Comparison of ENCODE assay signal across 16 cellular contexts in genomic region chr4:98691588-98691987, GRCh38. TPM values are rescaled to one million over a fixed set of nuclear protein-coding genes. Genes with fewer than 3 reads are reported as not detected.
DNase-seq lines count a peak whose midpoint lies in the region; ATAC-seq and TF ChIP-seq lines count a peak whose summit lies in the region.
"Had no signal": no experiment of that assay in that cellular context is flagged by ENCODE, and none has a peak within 500 bp of the region (broad histone marks: within the 10 kb centered on the region; RNA-seq: fewer than 3 reads in every experiment).

No MANE protein-coding gene starts in this region.

- H3K4me3 ChIP-seq in cardiac muscle cell (no peak overlapping the region), left lung (no peak overlapping the region), upper lobe of right lung (no peak overlapping the region)
- H3K4me3 ChIP-seq: BLaER1, HAP-1 had no signal

- intact Hi-C loops in cardiac septum (cut with DNase I) (no loop called here), left lung (cut with DNase I) (no loop called here), upper lobe of right lung (cut with DNase I) (no loop called here)

- H3K27ac ChIP-seq in cardiac muscle cell: peak overlapping the region; percentile 67
- H3K27ac ChIP-seq in left lung: no peak overlapping the region
- no peak overlapping the region for H3K27ac ChIP-seq in upper lobe of right lung
- H3K27ac ChIP-seq: BLaER1, C4-2B had no signal

- DNase-seq in cardiac muscle cell (ENCODE audit: low read depth in 1 of 2, low spot score in 1 of 2) (peak in 1 of 2 donors; percentile 48), cardiac septum (ENCODE audit: low spot score) (no peak), left lung (no peak), upper lobe of right lung (no peak), OCI-M2 (lab: John Stamatoyannopoulos, UW; ENCODE audit: unreplicated experiment) (no peak)
- DNase-seq: Caco-2; CD4-positive, CD25-positive, alpha-beta regulatory T cell; CD8-positive, alpha-beta T cell; DMS153; DND-41; GOT3; HFFc6 had no signal

- TF ChIP-seq CTCF in cardiac muscle cell (IDR thresholded peaks at IDR 0.05; ENCODE audit: low read depth, low read length): no peak
- no peak for TF ChIP-seq CTCF in left lung (IDR thresholded peaks at IDR 0.05)
- TF ChIP-seq CTCF in upper lobe of right lung (IDR thresholded peaks at IDR 0.05): no peak

- H3K9me3 ChIP-seq in cardiac muscle cell (ENCODE audit: low read depth): no peaks in the 10 kb centered on the region
- no peaks in the 10 kb centered on the region for H3K9me3 ChIP-seq in left lung
- H3K9me3 ChIP-seq in upper lobe of right lung: no peaks in the 10 kb centered on the region
- H3K9me3 ChIP-seq: BLaER1, Caco-2, HAP-1 had no signal

- H3K4me1 ChIP-seq in cardiac muscle cell (ENCODE audit: low read depth) (no peaks in the 10 kb centered on the region), left lung (no peaks in the 10 kb centered on the region), upper lobe of right lung (no peaks in the 10 kb centered on the region)
- H3K4me1 ChIP-seq: Caco-2 had no signal

- ATAC-seq in left lung: peak; percentile 73
- ATAC-seq in upper lobe of right lung: peak; percentile 63
- ATAC-seq in HG03280 (IDR thresholded peaks at IDR 0.05; ENCODE audit: unreplicated experiment): no peak
- ATAC-seq: CD8-positive, alpha-beta T cell had no signal

- H3K27me3 ChIP-seq in cardiac muscle cell (no peaks in the 10 kb centered on the region), left lung (no peaks in the 10 kb centered on the region), upper lobe of right lung (no peaks in the 10 kb centered on the region)
- H3K27me3 ChIP-seq: BLaER1 had no signal

- no peaks in the 10 kb centered on the region for H3K36me3 ChIP-seq in cardiac muscle cell
- no peaks in the 10 kb centered on the region for H3K36me3 ChIP-seq in left lung
- no peaks in the 10 kb centered on the region for H3K36me3 ChIP-seq in upper lobe of right lung
- H3K36me3 ChIP-seq: BLaER1, HAP-1 had no signal

RNA-seq across cellular contexts. Expression of gene TSPAN5, which starts 33.2 kb away (rescaled TPM):
- total RNA-seq in cardiac muscle cell (24.4 and 26.9 TPM in 2 replicates), cardiac septum (8.6 TPM), left lung (10 to 100 TPM; 11.9 to 16.9 TPM), upper lobe of right lung (6.9 TPM)
- 38.5 and 39.8 TPM in 2 replicates for polyA plus RNA-seq in cardiac muscle cell
